1 cellular context compared by ENCODE assay signal in the genomic region with DNA sequence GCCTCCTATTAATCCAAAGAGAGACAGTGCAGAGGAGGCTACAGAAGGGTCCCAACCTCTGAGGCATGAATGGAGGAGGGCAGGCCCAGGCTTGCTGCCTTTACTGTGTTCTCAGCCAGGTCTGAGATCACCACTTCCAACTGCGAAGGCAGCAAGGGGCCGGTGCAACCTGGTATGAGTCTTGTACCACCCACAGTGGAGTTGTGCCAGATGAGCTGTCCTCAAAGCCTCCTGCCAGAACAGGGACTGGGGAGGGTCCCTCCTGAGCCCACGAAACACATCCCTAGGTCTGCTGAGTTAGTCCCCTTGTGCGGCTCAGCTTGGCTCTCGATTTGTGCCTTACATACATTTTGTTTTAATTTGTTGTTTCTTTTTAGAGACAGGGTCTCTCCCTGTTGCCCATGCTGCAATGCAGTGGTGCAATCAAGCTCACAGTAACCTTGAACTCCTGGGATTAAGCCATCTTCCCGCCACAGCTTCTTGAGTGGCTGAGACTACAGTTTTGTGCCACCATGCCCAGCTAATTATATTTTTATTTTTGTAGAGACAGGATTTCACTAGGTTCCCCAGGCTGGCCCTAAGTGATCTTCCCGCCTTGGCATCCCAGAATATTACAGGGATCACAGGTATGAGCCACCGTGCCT.
TF ChIP-seq lines count a peak whose summit lies in the region.

No MANE protein-coding gene starts in this region.

TF ChIP-seq in H1, 55 proteins besides CTCF, POLR2A, EP300 and RAD21:
- TF ChIP-seq BRCA1 (IDR thresholded peaks at IDR 0.05; ENCODE audit: low read depth, low read length): no peak
- TF ChIP-seq TAF1 (IDR thresholded peaks at IDR 0.05; ENCODE audit: low read depth, low read length): no peak
- no peak for TF ChIP-seq SIX5 (IDR thresholded peaks at IDR 0.05; ENCODE audit: low read depth, low read length)
- TF ChIP-seq SP4 (IDR thresholded peaks at IDR 0.05; ENCODE audit: low read length): no peak
- TF ChIP-seq KDM5A (IDR thresholded peaks at IDR 0.05; ENCODE audit: low read length): no peak
- no peak for TF ChIP-seq TBP (IDR thresholded peaks at IDR 0.05; ENCODE audit: low read depth, low read length)
- no peak for TF ChIP-seq RFX5 (IDR thresholded peaks at IDR 0.05; ENCODE audit: borderline replicate concordance, low read depth, low read length)
- no peak for TF ChIP-seq BCL11A (IDR thresholded peaks at IDR 0.05; ENCODE audit: low read depth in 2 of 2, low read length in 2 of 2)
- TF ChIP-seq POLR2AphosphoS5 (IDR thresholded peaks at IDR 0.05; ENCODE audit: low read depth, low read length): no peak
- no peak for TF ChIP-seq PHF8 (conservative IDR thresholded peaks at IDR 0.05; ENCODE audit: low read depth, low read length)
- TF ChIP-seq SAP30 (IDR thresholded peaks at IDR 0.05; ENCODE audit: insufficient read depth, insufficient replicate concordance, low read length): no peak
- no peak for TF ChIP-seq NRF1 (IDR thresholded peaks at IDR 0.05; ENCODE audit: low read depth, low read length)
- no peak for TF ChIP-seq ZNF274 (IDR thresholded peaks at IDR 0.05; ENCODE audit: borderline replicate concordance, extremely low read depth, low read length)
TF ChIP-seq in H1: peak in this region for 0.
